Comparison of ENCODE assay signal across 11 cellular contexts in genomic region chr7:47893238-47893637, GRCh38. TPM values are rescaled to one million over a fixed set of nuclear protein-coding genes. Genes with fewer than 3 reads are reported as not detected.
DNase-seq lines count a peak whose midpoint lies in the region; ATAC-seq, FAIRE-seq and TF ChIP-seq lines count a peak whose summit lies in the region.
"Had no signal": no experiment of that assay in that cellular context is flagged by ENCODE, and none has a peak within 500 bp of the region (broad histone marks: within the 10 kb centered on the region; RNA-seq: fewer than 3 reads in every experiment).

No MANE protein-coding gene starts in this region.

- peak; percentile 28 for DNase-seq in activated CD4-positive, alpha-beta T cell treated with anti-CD3 and anti-CD28 coated beads for 36 hours
- DNase-seq in activated CD4-positive, alpha-beta T cell treated with anti-CD3 and anti-CD28 coated beads for 4 hours: no peak
- DNase-seq in HL-60 (ENCODE audit: low read depth in 1 of 2, low spot score in 1 of 2) (no peak), bronchial epithelial cell (ENCODE audit: low read depth) (no peak), osteoblast (ENCODE audit: insufficient read length, low spot score, missing footprints) (no peak), NCI-H2107 (lab: John Stamatoyannopoulos, UW) (no peak), spleen (no peak)
- DNase-seq in activated CD4-positive, alpha-beta T cell treated with anti-CD3 and anti-CD28 coated beads, Interleukin-2, amount 50 U/mL, for 4 hours: no peak
- DNase-seq: AML-193 had no signal

- WGBS in spleen, 5 donors: 68 to 79% (median 73%) methylated on average over 10 of the region's 10 CpGs

- H3K4me3 ChIP-seq in HL-60 (replicated peaks; ENCODE audit: insufficient read depth, low read length): no peak overlapping the region
- H3K4me3 ChIP-seq in bronchial epithelial cell (ENCODE audit: low read depth, low read length): no peak overlapping the region
- no peak overlapping the region for H3K4me3 ChIP-seq in osteoblast (ENCODE audit: insufficient read depth, low read length)
- H3K4me3 ChIP-seq in spleen: no peak overlapping the region

- POLR2A ChIA-PET in activated CD4-positive, alpha-beta T cell treated with anti-CD3 and anti-CD28 coated beads for 36 hours (lab: Charles Lee): no interaction called here

- no peak overlapping the region for H3K4me3 Mint-ChIP-seq in activated CD4-positive, alpha-beta T cell treated with anti-CD3 and anti-CD28 coated beads for 36 hours
- H3K4me3 Mint-ChIP-seq: natural killer cell treated with Interleukin-12 subunit alpha and Interleukin-12 subunit beta and Interleukin-15 and Interleukin-18, amount 100 ng/mL, for 72 hours had no signal

- H3K36me3 Mint-ChIP-seq in activated CD4-positive, alpha-beta T cell treated with anti-CD3 and anti-CD28 coated beads for 36 hours (ENCODE audit: low read depth): no peaks in the 10 kb centered on the region
- H3K36me3 Mint-ChIP-seq: natural killer cell treated with Interleukin-12 subunit alpha and Interleukin-12 subunit beta and Interleukin-15 and Interleukin-18, amount 100 ng/mL, for 72 hours had no signal

- intact Hi-C loops in activated CD4-positive, alpha-beta T cell treated with anti-CD3 and anti-CD28 coated beads for 36 hours (cut with DNase I, micrococcal nuclease): no loop called here
- intact Hi-C loops in spleen (cut with DNase I; ENCODE audit: low total_unique reads): no loop called here

- no peak overlapping the region for H3K27ac Mint-ChIP-seq in activated CD4-positive, alpha-beta T cell treated with anti-CD3 and anti-CD28 coated beads for 36 hours
- H3K27ac Mint-ChIP-seq: natural killer cell treated with Interleukin-12 subunit alpha and Interleukin-12 subunit beta and Interleukin-15 and Interleukin-18, amount 100 ng/mL, for 72 hours had no signal

- H3K36me3 ChIP-seq in bronchial epithelial cell (ENCODE audit: control insufficient read depth, insufficient read depth, low read length): no peaks in the 10 kb centered on the region
- H3K36me3 ChIP-seq in osteoblast (ENCODE audit: insufficient read depth, low read length): no peaks in the 10 kb centered on the region
- no peaks in the 10 kb centered on the region for H3K36me3 ChIP-seq in spleen

- no peaks in the 10 kb centered on the region for H3K4me1 ChIP-seq in osteoblast (ENCODE audit: insufficient read depth, low read length)
- peaks cover 0 to 6% (median 0%) of the 10 kb centered on the region in 6 donors for H3K4me1 ChIP-seq in spleen

- H3K9me3 ChIP-seq in osteoblast (ENCODE audit: low read depth, low read length) (no peaks in the 10 kb centered on the region), spleen (no peaks in the 10 kb centered on the region)

- no peak overlapping the region for H3K4me2 ChIP-seq in osteoblast (ENCODE audit: insufficient read depth, low read length)

- no peak for TF ChIP-seq POLR2A in spleen (IDR thresholded peaks at IDR 0.05)

- H3K27ac ChIP-seq in HL-60 (replicated peaks) (no peak overlapping the region), osteoblast (ENCODE audit: low read depth, low read length) (no peak overlapping the region), spleen (no peak overlapping the region)

- ATAC-seq in activated CD4-positive, alpha-beta T cell treated with anti-CD3 and anti-CD28 coated beads for 36 hours: no peak
- ATAC-seq: natural killer cell treated with Interleukin-12 subunit alpha and Interleukin-12 subunit beta and Interleukin-15 and Interleukin-18, amount 100 ng/mL, for 72 hours; Right ventricle myocardium inferior had no signal

- FAIRE-seq in bronchial epithelial cell (lab: Jason Lieb, UNC): no peak

- H2AFZ ChIP-seq in osteoblast (ENCODE audit: low read length): no peak overlapping the region

- H4K20me1 ChIP-seq in osteoblast (ENCODE audit: insufficient read depth, low read length): no peaks in the 10 kb centered on the region

- no peaks in the 10 kb centered on the region for H3K9me3 Mint-ChIP-seq in activated CD4-positive, alpha-beta T cell treated with anti-CD3 and anti-CD28 coated beads for 36 hours (ENCODE audit: low read depth)
- H3K9me3 Mint-ChIP-seq: natural killer cell treated with Interleukin-12 subunit alpha and Interleukin-12 subunit beta and Interleukin-15 and Interleukin-18, amount 100 ng/mL, for 72 hours had no signal

- CTCF ChIA-PET in activated CD4-positive, alpha-beta T cell treated with anti-CD3 and anti-CD28 coated beads for 36 hours (lab: Charles Lee): interaction anchor here (0.6 to 0.7 kb wide), 2 partner anchors 38 to 212 kb away, joined by 3 to 5 read pairs; no protein-coding TSS in a partner anchor

- no peaks in the 10 kb centered on the region for H3K4me1 Mint-ChIP-seq in activated CD4-positive, alpha-beta T cell treated with anti-CD3 and anti-CD28 coated beads for 36 hours

- TF ChIP-seq CTCF in HL-60 (IDR thresholded peaks at IDR 0.05; ENCODE audit: insufficient read depth, low read length): peak; percentile 2
- peak; percentile 11 for TF ChIP-seq CTCF in bronchial epithelial cell (IDR thresholded peaks at IDR 0.05; ENCODE audit: insufficient read depth, low read length, severe bottlenecking)
- TF ChIP-seq CTCF in osteoblast (IDR thresholded peaks at IDR 0.05; ENCODE audit: extremely low read depth, low read depth, low read length): peak; percentile 44
- peak in 1 of 11 experiments; percentile 21 for TF ChIP-seq CTCF in spleen (IDR thresholded peaks at IDR 0.05 in 8 of 11, conservative IDR thresholded peaks at IDR 0.05 in 3 of 11)

- H3K79me2 ChIP-seq in osteoblast (ENCODE audit: insufficient read depth, low read length): no peaks in the 10 kb centered on the region

- peaks cover 2% of the 10 kb centered on the region for H3K27me3 ChIP-seq in HL-60 (ENCODE audit: insufficient read depth, poor library complexity, severe bottlenecking)
- no peaks in the 10 kb centered on the region for H3K27me3 ChIP-seq in bronchial epithelial cell (ENCODE audit: control insufficient read depth, insufficient read depth, low read length)
- H3K27me3 ChIP-seq in osteoblast (ENCODE audit: insufficient read depth, low read length): no peaks in the 10 kb centered on the region
- H3K27me3 ChIP-seq in spleen (replicated peaks in 1 of 7): no peaks in the 10 kb centered on the region

- H3K27me3 Mint-ChIP-seq in activated CD4-positive, alpha-beta T cell treated with anti-CD3 and anti-CD28 coated beads for 36 hours: peaks cover 2% of the 10 kb centered on the region

RNA-seq across cellular contexts. Expression of gene PKD1L1, which starts 55.0 kb away (rescaled TPM):
- total RNA-seq in activated CD4-positive, alpha-beta T cell treated with anti-CD3 and anti-CD28 coated beads for 36 hours: under 1 TPM; 0.09 to 0.16 TPM
- under 0.01 and 0.26 TPM in 2 replicates for total RNA-seq in bronchial epithelial cell
- under 0.01 TPM in 2 replicates for total RNA-seq in osteoblast
- total RNA-seq in spleen: under 1 TPM; 0.28 to 0.85 (median 0.40) TPM
- 1 to 10 TPM in 2 of 3 donors, under 1 TPM in 1; 0.41 to 1.3 (median 1.1) TPM for polyA plus RNA-seq in spleen
